ENCODE assay signal across 22 cellular contexts in genomic region chr9:95595780-95596179, GRCh38.
DNase-seq lines count a peak whose midpoint lies in the region; ATAC-seq, FAIRE-seq and TF ChIP-seq lines count a peak whose summit lies in the region.
"Had no signal": no experiment of that assay in that cellular context is flagged by ENCODE, and none has a peak within 500 bp of the region (broad histone marks: within the 10 kb centered on the region; RNA-seq: fewer than 3 reads in every experiment).

No MANE protein-coding gene starts in this region.

- H2BK5ac ChIP-seq in mesenchymal stem cell (ENCODE audit: low read depth, low read length, poor library complexity, severe bottlenecking), result no peak overlapping the region

- H3K27ac ChIP-seq in BLaER1, result no peak overlapping the region
- no peak overlapping the region for H3K27ac ChIP-seq in mesenchymal stem cell (ENCODE audit: low read length, poor library complexity, severe bottlenecking)
- H3K27ac ChIP-seq: 22Rv1; BLaER1 treated with 17β-estradiol and CSF1 and Interleukin-3, amounts not matched to agents 10 nM and 100 nM had no signal

- 95% methylated on average over 13 of the region's 14 CpGs for WGBS in mesenchymal stem cell

- H4K8ac ChIP-seq in mesenchymal stem cell (ENCODE audit: low read length), result no peak overlapping the region

- no peak overlapping the region for H2AK5ac ChIP-seq in mesenchymal stem cell (ENCODE audit: low read length, severe bottlenecking)

- H2AFZ ChIP-seq in mesenchymal stem cell (ENCODE audit: low read depth, low read length), result no peak overlapping the region

- no peak overlapping the region for H3K4ac ChIP-seq in mesenchymal stem cell (ENCODE audit: low read depth in 1 of 2, low read length in 2 of 2)

- H3K4me1 ChIP-seq in BLaER1, result peaks cover 9% of the 10 kb centered on the region
- H3K4me1 ChIP-seq in mesenchymal stem cell (ENCODE audit: control insufficient read depth, insufficient read depth, low read depth, low read length), result peaks cover 3% of the 10 kb centered on the region

- H3K4me2 ChIP-seq in BLaER1 (peak overlapping the region; percentile 34; the same call in 1 of the 2 replicates), mesenchymal stem cell (ENCODE audit: low read length, poor library complexity, severe bottlenecking) (no peak overlapping the region)

- H2BK12ac ChIP-seq in mesenchymal stem cell (ENCODE audit: low read length in 2 of 2), result no peak overlapping the region

- H2BK120ac ChIP-seq in mesenchymal stem cell (ENCODE audit: low read depth, low read length), result no peak overlapping the region

- H3K27me3 ChIP-seq in BLaER1 (no peaks in the 10 kb centered on the region), mesenchymal stem cell (ENCODE audit: control insufficient read depth in 1 of 2, insufficient read depth in 1 of 2, low read length in 2 of 2) (peaks cover 0 to 11% of the 10 kb centered on the region in 2 experiments)
- H3K27me3 ChIP-seq: BLaER1 treated with 17β-estradiol and CSF1 and Interleukin-3, amounts not matched to agents 10 nM and 100 nM had no signal

- H3K18ac ChIP-seq in mesenchymal stem cell (ENCODE audit: low read depth in 1 of 2, low read length in 2 of 2), result no peak overlapping the region

- peak; percentile 64 for ATAC-seq in sciatic nerve
- ATAC-seq in HG03432 (IDR thresholded peaks at IDR 0.05; ENCODE audit: unreplicated experiment), result no peak
- ATAC-seq: GM12878 had no signal

- H3K9me3 ChIP-seq in BLaER1, result no peaks in the 10 kb centered on the region
- H3K9me3 ChIP-seq in mesenchymal stem cell (ENCODE audit: control insufficient read depth, low read length), result no peaks in the 10 kb centered on the region
- H3K9me3 ChIP-seq: BLaER1 treated with 17β-estradiol and CSF1 and Interleukin-3, amounts not matched to agents 10 nM and 100 nM had no signal

- intact Hi-C loops in sciatic nerve (cut with DNase I), result no loop called here

- DNase-seq in fibroblast of mammary gland (ENCODE audit: low read depth) (peak; percentile 2), mesenchymal stem cell (no peak), sciatic nerve (ENCODE audit: low spot score) (no peak), HTR-8/SVneo (ENCODE audit: insufficient read length, low spot score) (no peak), OCI-M2 (lab: John Stamatoyannopoulos, UW; ENCODE audit: unreplicated experiment) (no peak), NCI-H526 (lab: John Stamatoyannopoulos, UW) (no peak)
- DNase-seq: CD4-positive, alpha-beta T cell; CD8-positive, alpha-beta memory T cell; DMS 273 treated with DMSO at 0.1 percent for 48 hours; DMS79; EL; GDM1; GOT3; HCEC 1CT had no signal

- no peak overlapping the region for H3K9ac ChIP-seq in BLaER1
- peak overlapping the region; percentile 38 for H3K9ac ChIP-seq in mesenchymal stem cell (ENCODE audit: low read length)
- H3K9ac ChIP-seq: BLaER1 treated with 17β-estradiol and CSF1 and Interleukin-3, amounts not matched to agents 10 nM and 100 nM had no signal

- no peaks in the 10 kb centered on the region for H3K79me1 ChIP-seq in mesenchymal stem cell (replicated peaks; ENCODE audit: low read length, poor library complexity, severe bottlenecking)

- no peak overlapping the region for H3K4me3 ChIP-seq in BLaER1
- no peak overlapping the region for H3K4me3 ChIP-seq in fibroblast of mammary gland (ENCODE audit: control insufficient read depth, low read depth, low read length)
- H3K4me3 ChIP-seq in mesenchymal stem cell (ENCODE audit: insufficient read depth in 1 of 2, low read depth in 1 of 2, low read length in 2 of 2), result peak overlapping the region in 1 of 2 experiments; percentile 41
- H3K4me3 ChIP-seq: BLaER1 treated with 17β-estradiol and CSF1 and Interleukin-3, amounts not matched to agents 10 nM and 100 nM; GM12878 had no signal

- H3K23ac ChIP-seq in mesenchymal stem cell (ENCODE audit: low read length in 2 of 2), result no peak overlapping the region

- no peak overlapping the region for H3K14ac ChIP-seq in mesenchymal stem cell (ENCODE audit: low read length in 2 of 2)

- no peak overlapping the region for H4K91ac ChIP-seq in mesenchymal stem cell (ENCODE audit: low read length)

- no peak overlapping the region for H2BK15ac ChIP-seq in mesenchymal stem cell (ENCODE audit: low read depth, poor library complexity, severe bottlenecking)

- FAIRE-seq in HTR-8/SVneo (lab: Jason Lieb, UNC), result no peak
- FAIRE-seq: A204.1, D721Med, GM12878, H54 had no signal

- H3K36me3 ChIP-seq in BLaER1 (no peaks in the 10 kb centered on the region), mesenchymal stem cell (ENCODE audit: control insufficient read depth in 1 of 2, insufficient read depth in 2 of 2, low read depth in 1 of 2, low read length in 2 of 2) (no peaks in the 10 kb centered on the region)
- H3K36me3 ChIP-seq: BLaER1 treated with 17β-estradiol and CSF1 and Interleukin-3, amounts not matched to agents 10 nM and 100 nM had no signal

- H4K20me1 ChIP-seq in BLaER1, result no peaks in the 10 kb centered on the region
- H4K20me1 ChIP-seq: BLaER1 treated with 17β-estradiol and CSF1 and Interleukin-3, amounts not matched to agents 10 nM and 100 nM had no signal

- no peak for TF ChIP-seq CTCF in fibroblast of mammary gland (conservative IDR thresholded peaks at IDR 0.05; ENCODE audit: control insufficient read depth, insufficient read depth, low read depth, low read length)
